18 cellular contexts compared by ENCODE assay signal in the genomic region with DNA sequence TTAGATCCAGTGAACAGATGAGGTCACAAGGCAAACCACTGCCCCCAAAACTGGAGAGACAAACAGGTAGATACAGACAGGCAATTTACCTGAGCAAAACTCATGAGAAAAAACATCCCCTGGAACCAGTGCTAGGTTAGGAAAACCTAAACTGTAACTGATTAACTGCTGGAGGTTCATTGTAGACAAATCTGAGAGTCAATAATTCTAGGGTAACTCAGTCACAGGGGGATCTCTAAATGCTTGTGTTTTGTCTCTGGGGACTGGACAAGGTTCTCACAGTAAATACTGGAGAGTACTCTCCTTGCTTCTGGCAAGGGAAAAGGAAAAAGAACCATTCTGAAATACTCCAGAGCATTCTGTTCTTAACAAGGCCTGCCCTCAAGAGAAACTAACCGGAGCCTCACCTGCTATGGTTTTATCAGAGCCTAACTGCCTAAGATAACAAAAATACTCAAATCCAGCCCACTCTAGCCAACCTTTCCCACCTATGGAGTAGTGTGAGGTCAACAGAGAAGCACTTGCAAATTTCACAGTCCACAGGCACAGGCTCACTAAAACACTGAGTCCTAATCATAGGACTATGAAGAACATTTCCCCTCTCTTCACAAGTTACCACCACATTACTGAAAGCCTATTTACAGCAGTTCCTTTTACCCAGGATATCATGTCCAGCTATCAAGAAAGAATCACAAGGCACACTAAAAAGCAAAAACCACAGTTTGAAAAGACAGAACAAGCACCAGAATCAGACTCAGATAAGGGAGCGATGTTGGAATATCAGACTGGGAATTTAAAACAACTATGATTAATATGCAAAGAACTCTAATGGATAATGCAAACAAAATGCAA.
DNase-seq lines count a peak whose midpoint lies in the region; ATAC-seq and TF ChIP-seq lines count a peak whose summit lies in the region.
"Had no signal": no experiment of that assay in that cellular context is flagged by ENCODE, and none has a peak within 500 bp of the region (broad histone marks: within the 10 kb centered on the region; RNA-seq: fewer than 3 reads in every experiment).

No MANE protein-coding gene starts in this region.

- no peak overlapping the region for H3K4me3 ChIP-seq in BLaER1 treated with 17β-estradiol and CSF1 and Interleukin-3, amounts not matched to agents 10 nM and 100 nM
- H3K4me3 ChIP-seq in NB4 (ENCODE audit: low read depth, low read length) = no peak overlapping the region
- H3K4me3 ChIP-seq: esophagus muscularis mucosa had no signal

- peaks cover 14% of the 10 kb centered on the region for H3K4me1 Mint-ChIP-seq in endothelial cell (ENCODE audit: unreplicated experiment)
- peaks cover 56% of the 10 kb centered on the region for H3K4me1 Mint-ChIP-seq in activated CD4-positive, alpha-beta T cell treated with anti-CD3 and anti-CD28 coated beads for 36 hours

- peak overlapping the region; percentile 4 to 43 (median 29); a peak in 14 of 22 replicates for H3K27ac ChIP-seq in BLaER1 treated with 17β-estradiol and CSF1 and Interleukin-3, amounts not matched to agents 10 nM and 100 nM
- H3K27ac ChIP-seq in foreskin keratinocyte = no peak overlapping the region
- H3K27ac ChIP-seq: esophagus muscularis mucosa, VCaP had no signal

- H3K27me3 ChIP-seq in BLaER1 treated with 17β-estradiol and CSF1 and Interleukin-3, amounts not matched to agents 10 nM and 100 nM = no peaks in the 10 kb centered on the region
- no peaks in the 10 kb centered on the region for H3K27me3 ChIP-seq in foreskin keratinocyte
- H3K27me3 ChIP-seq: esophagus muscularis mucosa had no signal

- no peaks in the 10 kb centered on the region for H3K27me3 Mint-ChIP-seq in endothelial cell (ENCODE audit: unreplicated experiment)
- H3K27me3 Mint-ChIP-seq in activated CD4-positive, alpha-beta T cell treated with anti-CD3 and anti-CD28 coated beads for 36 hours = no peaks in the 10 kb centered on the region
- H3K27me3 Mint-ChIP-seq: activated CD8-positive, alpha-beta memory T cell treated with anti-CD3 and anti-CD28 coated beads, Interleukin-2, amount 10 ng/mL, durations not matched to agents 7 days and 5 days; activated naive CD8-positive, alpha-beta T cell treated with anti-CD3 and anti-CD28 coated beads, Interleukin-2, amount 10 ng/mL, durations not matched to agents 7 days and 5 days; B cell; natural killer cell treated with Interleukin-12 subunit alpha and Interleukin-12 subunit beta and Interleukin-15 and Interleukin-18, amount 100 ng/mL, for 72 hours had no signal

- peak; percentile 56 for ATAC-seq in GM18861 (IDR thresholded peaks at IDR 0.05; ENCODE audit: unreplicated experiment)
- no peak for ATAC-seq in foreskin keratinocyte
- ATAC-seq in activated CD4-positive, alpha-beta T cell treated with anti-CD3 and anti-CD28 coated beads for 36 hours = no peak
- ATAC-seq: activated CD8-positive, alpha-beta memory T cell treated with anti-CD3 and anti-CD28 coated beads, Interleukin-2, amount 10 ng/mL, durations not matched to agents 7 days and 5 days; natural killer cell treated with Interleukin-12 subunit alpha and Interleukin-12 subunit beta and Interleukin-15 and Interleukin-18, amount 100 ng/mL, for 72 hours; Right ventricle myocardium inferior; sciatic nerve had no signal

- H3K4me3 Mint-ChIP-seq in endothelial cell (ENCODE audit: unreplicated experiment) = no peak overlapping the region
- no peak overlapping the region for H3K4me3 Mint-ChIP-seq in activated CD4-positive, alpha-beta T cell treated with anti-CD3 and anti-CD28 coated beads for 36 hours
- H3K4me3 Mint-ChIP-seq: activated CD8-positive, alpha-beta memory T cell treated with anti-CD3 and anti-CD28 coated beads, Interleukin-2, amount 10 ng/mL, durations not matched to agents 7 days and 5 days; activated naive CD8-positive, alpha-beta T cell treated with anti-CD3 and anti-CD28 coated beads, Interleukin-2, amount 10 ng/mL, durations not matched to agents 7 days and 5 days; B cell; natural killer cell treated with Interleukin-12 subunit alpha and Interleukin-12 subunit beta and Interleukin-15 and Interleukin-18, amount 100 ng/mL, for 72 hours had no signal

- DNase-seq in NB4 (ENCODE audit: low read depth) (peak; percentile 4), endothelial cell (ENCODE audit: low spot score) (no peak), foreskin keratinocyte (no peak), AG08395 (ENCODE audit: low spot score) (no peak)
- DNase-seq in activated CD4-positive, alpha-beta T cell treated with anti-CD3 and anti-CD28 coated beads for 36 hours = no peak
- DNase-seq in stimulated activated CD4-positive, alpha-beta T cell treated with anti-CD3 and anti-CD28 coated beads, Interleukin-4, amount 100 ng/mL, for 24 hours = no peak
- DNase-seq: activated CD8-positive, alpha-beta memory T cell treated with anti-CD3 and anti-CD28 coated beads, Interleukin-2, amount 10 ng/mL, durations not matched to agents 7 days and 5 days; activated naive CD8-positive, alpha-beta T cell treated with anti-CD3 and anti-CD28 coated beads, Interleukin-2, amount 10 ng/mL, durations not matched to agents 7 days and 5 days; NCI-H2029 treated with DMSO at 0.1 percent for 48 hours; stimulated activated CD4-positive, alpha-beta T cell treated with anti-CD3 and anti-CD28 coated beads, Interleukin-4, amount 100 ng/mL, for 1 hour had no signal

- peak overlapping the region; percentile 59 for H3K27ac Mint-ChIP-seq in endothelial cell (ENCODE audit: unreplicated experiment)
- no peak overlapping the region for H3K27ac Mint-ChIP-seq in activated CD4-positive, alpha-beta T cell treated with anti-CD3 and anti-CD28 coated beads for 36 hours
- H3K27ac Mint-ChIP-seq: activated CD8-positive, alpha-beta memory T cell treated with anti-CD3 and anti-CD28 coated beads, Interleukin-2, amount 10 ng/mL, durations not matched to agents 7 days and 5 days; activated naive CD8-positive, alpha-beta T cell treated with anti-CD3 and anti-CD28 coated beads, Interleukin-2, amount 10 ng/mL, durations not matched to agents 7 days and 5 days; B cell; natural killer cell treated with Interleukin-12 subunit alpha and Interleukin-12 subunit beta and Interleukin-15 and Interleukin-18, amount 100 ng/mL, for 72 hours had no signal

- CTCF ChIA-PET in activated CD4-positive, alpha-beta T cell treated with anti-CD3 and anti-CD28 coated beads for 36 hours (lab: Charles Lee) = no interaction called here

- intact Hi-C loops in activated CD4-positive, alpha-beta T cell treated with anti-CD3 and anti-CD28 coated beads for 36 hours (cut with DNase I, micrococcal nuclease) = no loop called here

- H3K9me3 ChIP-seq in BLaER1 treated with 17β-estradiol and CSF1 and Interleukin-3, amounts not matched to agents 10 nM and 100 nM (replicated peaks in 1 of 11) = peaks cover 0 to 13% (median 5%) of the 10 kb centered on the region in 11 experiments; a peak in 18 of 22 replicates
- H3K9me3 ChIP-seq: esophagus muscularis mucosa had no signal

- no peak for TF ChIP-seq POLR2A in NB4 (IDR thresholded peaks at IDR 0.05; ENCODE audit: extremely low read depth, insufficient read length)

- peaks cover 15 to 53% (median 36%) of the 10 kb centered on the region in 10 experiments for H3K4me1 ChIP-seq in BLaER1 treated with 17β-estradiol and CSF1 and Interleukin-3, amounts not matched to agents 10 nM and 100 nM
- H3K4me1 ChIP-seq in foreskin keratinocyte = no peaks in the 10 kb centered on the region

- peak overlapping the region; percentile 22 to 63 (median 37); a peak in 21 of 22 replicates for H3K4me2 ChIP-seq in BLaER1 treated with 17β-estradiol and CSF1 and Interleukin-3, amounts not matched to agents 10 nM and 100 nM

- 0 out of 22 replicates have a peak overlapping the region, but pooled peaks of 1 of the 11 experiments have one; percentile 5 for H3K9ac ChIP-seq in BLaER1 treated with 17β-estradiol and CSF1 and Interleukin-3, amounts not matched to agents 10 nM and 100 nM

- POLR2A ChIA-PET in activated CD4-positive, alpha-beta T cell treated with anti-CD3 and anti-CD28 coated beads for 36 hours (lab: Charles Lee) = no interaction called here

- peaks cover 0 to 28% (median 8%) of the 10 kb centered on the region in 11 experiments; a peak in 12 of 22 replicates for H3K36me3 ChIP-seq in BLaER1 treated with 17β-estradiol and CSF1 and Interleukin-3, amounts not matched to agents 10 nM and 100 nM
- H3K36me3 ChIP-seq: esophagus muscularis mucosa had no signal

- TF ChIP-seq CTCF in NB4 (IDR thresholded peaks at IDR 0.05; ENCODE audit: low read depth, low read length) = no peak
- TF ChIP-seq CTCF in endothelial cell (IDR thresholded peaks at IDR 0.05; ENCODE audit: unreplicated experiment) = no peak
- no peak for TF ChIP-seq CTCF in foreskin keratinocyte (conservative IDR thresholded peaks at IDR 0.05)

- H4K20me1 ChIP-seq in BLaER1 treated with 17β-estradiol and CSF1 and Interleukin-3, amounts not matched to agents 10 nM and 100 nM = peaks cover 0 to 8% (median 0%) of the 10 kb centered on the region in 11 experiments; a peak in 1 of 22 replicates

- peaks cover 3% of the 10 kb centered on the region for H3K36me3 Mint-ChIP-seq in endothelial cell (ENCODE audit: low read depth, unreplicated experiment)
- peaks cover 3% of the 10 kb centered on the region for H3K36me3 Mint-ChIP-seq in activated CD4-positive, alpha-beta T cell treated with anti-CD3 and anti-CD28 coated beads for 36 hours (ENCODE audit: low read depth)
- H3K36me3 Mint-ChIP-seq: natural killer cell treated with Interleukin-12 subunit alpha and Interleukin-12 subunit beta and Interleukin-15 and Interleukin-18, amount 100 ng/mL, for 72 hours had no signal

- H3K9me3 Mint-ChIP-seq in endothelial cell (ENCODE audit: unreplicated experiment) = no peaks in the 10 kb centered on the region
- H3K9me3 Mint-ChIP-seq in activated CD4-positive, alpha-beta T cell treated with anti-CD3 and anti-CD28 coated beads for 36 hours (ENCODE audit: low read depth) = no peaks in the 10 kb centered on the region
- H3K9me3 Mint-ChIP-seq: activated naive CD8-positive, alpha-beta T cell treated with anti-CD3 and anti-CD28 coated beads, Interleukin-2, amount 10 ng/mL, durations not matched to agents 7 days and 5 days; natural killer cell treated with Interleukin-12 subunit alpha and Interleukin-12 subunit beta and Interleukin-15 and Interleukin-18, amount 100 ng/mL, for 72 hours had no signal
